Comparison of ENCODE assay signal across 8 cellular contexts in the genomic region with DNA sequence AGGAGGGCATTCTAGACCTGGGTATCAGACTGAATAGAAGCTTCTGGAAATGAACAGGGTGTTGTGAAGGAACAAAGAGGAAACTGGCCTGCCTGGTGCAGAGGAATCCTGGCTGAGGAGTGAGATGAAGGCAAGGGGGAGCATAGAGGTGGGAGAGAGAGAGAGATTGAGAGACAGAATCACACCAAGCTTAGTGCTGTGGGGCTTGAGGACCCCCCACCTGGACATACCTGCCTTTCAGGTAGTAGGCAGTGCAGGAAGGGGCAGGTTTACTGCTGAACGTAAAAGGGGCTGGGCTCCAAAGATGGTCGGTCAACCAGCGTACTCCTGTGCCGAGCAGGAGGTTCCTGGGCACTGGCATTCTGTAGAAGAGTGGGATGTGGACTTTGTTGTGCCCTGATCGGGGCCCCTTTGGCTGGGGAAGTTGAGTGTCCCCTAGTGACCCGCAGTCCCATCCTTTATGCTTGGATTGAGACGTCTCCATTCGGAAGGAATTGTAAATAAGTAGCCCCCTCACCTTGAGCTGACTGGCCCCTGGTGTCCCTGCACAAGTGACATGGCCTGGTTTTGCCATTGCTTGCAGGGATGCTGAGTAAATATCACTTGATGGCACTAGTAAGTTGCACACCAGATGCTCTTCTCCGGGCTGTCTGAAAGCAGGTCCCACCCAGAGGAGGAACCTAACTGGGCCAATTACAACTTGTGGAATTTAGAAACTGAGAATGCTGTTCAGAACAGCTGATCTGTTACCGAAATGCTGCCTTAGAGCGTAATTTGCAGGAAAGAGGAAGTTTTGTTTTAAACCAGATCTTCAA. TPM values are rescaled to one million over a fixed set of nuclear protein-coding genes. Genes with fewer than 3 reads are reported as not detected.
DNase-seq lines count a peak whose midpoint lies in the region; ATAC-seq and TF ChIP-seq lines count a peak whose summit lies in the region.

No MANE protein-coding gene starts in this region.

- no peaks in the 10 kb centered on the region for H3K9me3 ChIP-seq in SJSA1 (replicated peaks)
- H3K9me3 ChIP-seq in hepatocyte (ENCODE audit: low read depth): no peaks in the 10 kb centered on the region
- no peaks in the 10 kb centered on the region for H3K9me3 ChIP-seq in sigmoid colon

- TF ChIP-seq POLR2A in sigmoid colon (IDR thresholded peaks at IDR 0.05): no peak

- H3K4me3 ChIP-seq in SJSA1 (peak overlapping the region; percentile 85), hepatocyte (peak overlapping the region; percentile 60), sigmoid colon (peak overlapping the region; percentile 55 to 79 (median 72))

- peaks cover 59% of the 10 kb centered on the region for H3K79me2 ChIP-seq in hepatocyte

- peak; percentile 39 for ATAC-seq in HG03095 (IDR thresholded peaks at IDR 0.05; ENCODE audit: unreplicated experiment)

- no peak overlapping the region for H2AFZ ChIP-seq in hepatocyte

- peak overlapping the region; percentile 98 for H3K4me2 ChIP-seq in hepatocyte

- H3K36me3 ChIP-seq in SJSA1: peaks cover 3% of the 10 kb centered on the region; the same call in 1 of the 2 replicates
- no peaks in the 10 kb centered on the region for H3K36me3 ChIP-seq in hepatocyte (replicated peaks; ENCODE audit: insufficient read depth, low read depth)
- H3K36me3 ChIP-seq in sigmoid colon: no peaks in the 10 kb centered on the region

- TF ChIP-seq CTCF in hepatocyte (IDR thresholded peaks at IDR 0.05; ENCODE audit: poor library complexity): no peak
- TF ChIP-seq CTCF in sigmoid colon (IDR thresholded peaks at IDR 0.05): no peak

- H3K27me3 ChIP-seq in SJSA1 (replicated peaks) (no peaks in the 10 kb centered on the region), hepatocyte (no peaks in the 10 kb centered on the region), sigmoid colon (no peaks in the 10 kb centered on the region)

- TF ChIP-seq EP300 in sigmoid colon (IDR thresholded peaks at IDR 0.05): peak in 1 of 4 donors; percentile 20

- intact Hi-C loops in sigmoid colon (cut with DNase I): loop anchor here (5.0 kb wide), 1 partner anchor 41 kb away; no protein-coding TSS in a partner anchor

- peaks cover 32% of the 10 kb centered on the region for H4K20me1 ChIP-seq in hepatocyte (ENCODE audit: insufficient read depth, poor library complexity, severe bottlenecking)

- peaks cover 16% of the 10 kb centered on the region for H3K4me1 ChIP-seq in SJSA1 (replicated peaks)
- H3K4me1 ChIP-seq in hepatocyte (ENCODE audit: insufficient read depth): peaks cover 15% of the 10 kb centered on the region
- H3K4me1 ChIP-seq in sigmoid colon: peaks cover 0 to 45% (median 28%) of the 10 kb centered on the region in 4 donors

- WGBS in hepatocyte (ENCODE audit: low lambda C conversion rate, missing lambda C conversion rate): 56% methylated on average over 11 of the region's 11 CpGs
- 32 to 52% methylated on average over 11 of the region's 11 CpGs for WGBS in sigmoid colon, 2 donors

- H3K27ac ChIP-seq in SJSA1 (no peak overlapping the region), hepatocyte (peak overlapping the region; percentile 41), sigmoid colon (peak overlapping the region; percentile 71 to 82 (median 78))

- DNase-seq in NCI-H82 (lab: John Stamatoyannopoulos, UW): peak; percentile 31
- DNase-seq in NCI-H82 treated with DMSO at 0.1 percent for 48 hours (lab: John Stamatoyannopoulos, UW; ENCODE audit: unreplicated experiment): no peak
- no peak for DNase-seq in SJSA1 (ENCODE audit: low read depth in 1 of 2, low spot score in 2 of 2)
- DNase-seq in astrocyte of the hippocampus (ENCODE audit: low read depth, low spot score): peak; percentile 24
- DNase-seq in hepatocyte (ENCODE audit: low spot score): peak; percentile 50
- peak; percentile 72 for DNase-seq in sigmoid colon
- no peak for DNase-seq in DMS153 treated with DMSO at 0.1 percent for 48 hours (lab: John Stamatoyannopoulos, UW; ENCODE audit: unreplicated experiment)

- H3K9me2 ChIP-seq in hepatocyte (replicated peaks; ENCODE audit: insufficient read depth): no peaks in the 10 kb centered on the region

RNA-seq across cellular contexts. Expression of a gene that starts 1.4 kb away (rescaled TPM):
- total RNA-seq in SJSA1 (2014; rRNA removed; shearing (Covaris generic)): 63.0 and 100 TPM in 2 replicates
- 52.8 and 59.8 TPM in 2 replicates for total RNA-seq in hepatocyte
- 60.1 and 66.7 TPM in 2 replicates for polyA plus RNA-seq in hepatocyte
- 10 to 100 TPM; 50.7 to 81.5 (median 66.4) TPM for total RNA-seq in sigmoid colon
- polyA plus RNA-seq in sigmoid colon: 100 to 1,000 TPM in 1 of 3 donors, 10 to 100 TPM in 2; 51.9 to 115 (median 73.3) TPM

Comparison
In these comparisons a context has a peak if more than half of its experiments do, and no peak if none do; other contexts are left out.
1. DNase-seq: peak in NCI-H82 (single experiment), astrocyte of the hippocampus (single experiment), hepatocyte (single experiment) and sigmoid colon (single experiment); none in NCI-H82 treated with DMSO at 0.1 percent for 48 hours (single experiment), SJSA1 (0 of 2) and DMS153 treated with DMSO at 0.1 percent for 48 hours (single experiment).
2. Peak in every context shown above with its lines, with median percentiles within 50 percentile points of each other: H3K4me3 ChIP-seq.